ENCODE assay signal across 8 cellular contexts in the genomic region with DNA sequence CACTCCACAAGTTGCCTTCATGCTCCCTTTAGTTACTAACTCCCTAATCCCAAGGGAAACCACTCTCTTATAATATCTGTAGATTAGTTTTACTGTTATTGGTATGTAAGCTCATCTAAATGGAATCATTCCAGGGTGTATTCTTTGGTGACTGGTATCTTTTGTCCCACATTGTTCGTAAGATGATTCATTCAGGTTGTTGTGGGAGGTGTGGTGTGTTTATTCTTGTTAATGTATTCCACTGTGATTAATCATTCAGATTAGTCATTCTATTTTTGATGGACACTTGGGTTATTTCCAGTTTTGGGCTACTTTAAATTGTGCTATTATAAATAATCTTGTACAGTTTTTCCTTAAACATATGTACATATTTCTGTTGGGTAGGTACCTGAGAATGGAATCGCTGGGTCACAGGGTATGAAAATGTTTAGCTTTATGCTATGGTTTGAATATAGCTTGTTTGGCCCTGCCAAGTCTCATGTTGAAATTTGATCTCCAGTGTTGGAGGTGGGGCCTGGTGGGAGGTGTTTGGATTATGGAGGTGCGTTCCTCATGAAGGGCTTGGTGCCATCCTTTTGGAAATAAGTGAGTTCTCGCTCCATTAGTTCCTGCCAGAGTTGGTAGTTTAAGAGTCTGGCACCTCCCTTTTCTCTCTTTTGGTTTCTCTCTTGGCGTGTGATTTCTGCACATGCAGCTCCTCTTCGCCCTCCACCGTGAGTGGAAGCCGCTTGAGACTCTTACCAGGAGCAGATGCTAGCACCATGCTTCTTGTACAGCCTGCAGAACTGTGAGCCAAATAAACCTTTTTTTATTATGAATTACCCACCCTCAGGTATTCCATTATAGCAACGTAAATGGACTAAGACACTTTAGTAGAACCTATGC. TPM values are rescaled to one million over a fixed set of nuclear protein-coding genes. Genes with fewer than 3 reads are reported as not detected.
DNase-seq lines count a peak whose midpoint lies in the region; ATAC-seq and TF ChIP-seq lines count a peak whose summit lies in the region.

No MANE protein-coding gene starts in this region.

- no peaks in the 10 kb centered on the region for H3K27me3 Mint-ChIP-seq in activated naive CD8-positive, alpha-beta T cell treated with anti-CD3 and anti-CD28 coated beads, Interleukin-2, amount 50 U/mL, for 24 hours
- H3K27me3 Mint-ChIP-seq in progenitor cell of endocrine pancreas: no peaks in the 10 kb centered on the region

- peaks cover 16% of the 10 kb centered on the region for H3K36me3 Mint-ChIP-seq in activated naive CD8-positive, alpha-beta T cell treated with anti-CD3 and anti-CD28 coated beads, Interleukin-2, amount 50 U/mL, for 24 hours (ENCODE audit: low read depth)
- peaks cover 10% of the 10 kb centered on the region for H3K36me3 Mint-ChIP-seq in progenitor cell of endocrine pancreas (ENCODE audit: insufficient read depth)

- H3K27me3 ChIP-seq in SJCRH30: no peaks in the 10 kb centered on the region

- peaks cover 8% of the 10 kb centered on the region for H3K36me3 ChIP-seq in SJCRH30

- TF ChIP-seq CTCF in progenitor cell of endocrine pancreas (IDR thresholded peaks at IDR 0.05; ENCODE audit: unreplicated experiment): no peak

- DNase-seq in AG20443 (ENCODE audit: low spot score) (peak; percentile 30), HPDE6-E6E7 (ENCODE audit: extremely low spot score) (peak; percentile 85), kidney tubule cell (ENCODE audit: low spot score) (peak; percentile 91), NCI-H2107 (lab: John Stamatoyannopoulos, UW) (no peak), progenitor cell of endocrine pancreas (ENCODE audit: low spot score, unreplicated experiment) (no peak), SJCRH30 (no peak)
- no peak for DNase-seq in activated naive CD8-positive, alpha-beta T cell treated with anti-CD3 and anti-CD28 coated beads, Interleukin-2, amount 50 U/mL, for 24 hours

- no peaks in the 10 kb centered on the region for H3K9me3 Mint-ChIP-seq in activated naive CD8-positive, alpha-beta T cell treated with anti-CD3 and anti-CD28 coated beads, Interleukin-2, amount 50 U/mL, for 24 hours
- no peaks in the 10 kb centered on the region for H3K9me3 Mint-ChIP-seq in progenitor cell of endocrine pancreas (ENCODE audit: low read depth)

- H3K4me3 ChIP-seq in SJCRH30: no peak overlapping the region

- H3K4me1 ChIP-seq in SJCRH30: peaks cover 7% of the 10 kb centered on the region; the same call in 1 of the 2 replicates

- peaks cover 15% of the 10 kb centered on the region for H3K4me1 Mint-ChIP-seq in activated naive CD8-positive, alpha-beta T cell treated with anti-CD3 and anti-CD28 coated beads, Interleukin-2, amount 50 U/mL, for 24 hours
- no peaks in the 10 kb centered on the region for H3K4me1 Mint-ChIP-seq in progenitor cell of endocrine pancreas (ENCODE audit: low read depth)

- peak; percentile 86 for ATAC-seq in activated naive CD8-positive, alpha-beta T cell treated with anti-CD3 and anti-CD28 coated beads, Interleukin-2, amount 50 U/mL, for 24 hours
- ATAC-seq in HG03565 (IDR thresholded peaks at IDR 0.05; ENCODE audit: unreplicated experiment): no peak

- H3K4me3 Mint-ChIP-seq in activated naive CD8-positive, alpha-beta T cell treated with anti-CD3 and anti-CD28 coated beads, Interleukin-2, amount 50 U/mL, for 24 hours: no peak overlapping the region
- no peak overlapping the region for H3K4me3 Mint-ChIP-seq in progenitor cell of endocrine pancreas (ENCODE audit: low read depth)

- H3K27ac ChIP-seq in SJCRH30: no peak overlapping the region

- H3K9me3 ChIP-seq in SJCRH30 (replicated peaks): no peaks in the 10 kb centered on the region

- H3K27ac Mint-ChIP-seq in activated naive CD8-positive, alpha-beta T cell treated with anti-CD3 and anti-CD28 coated beads, Interleukin-2, amount 50 U/mL, for 24 hours: peak overlapping the region; percentile 12
- H3K27ac Mint-ChIP-seq in progenitor cell of endocrine pancreas: no peak overlapping the region

RNA-seq across cellular contexts. Expression of gene BTRC, which starts 13.8 kb away (rescaled TPM):
- total RNA-seq in progenitor cell of endocrine pancreas: 43.5 and 46.5 TPM in 2 replicates
- total RNA-seq in SJCRH30 (2014; rRNA removed; shearing (Covaris generic)): 42.5 and 45.4 TPM in 2 replicates

Comparison
In these comparisons a context has a peak if more than half of its experiments do, and no peak if none do; other contexts are left out.
1. DNase-seq: peak in AG20443 (single experiment), HPDE6-E6E7 (single experiment) and kidney tubule cell (single experiment); none in activated naive CD8-positive, alpha-beta T cell treated with anti-CD3 and anti-CD28 coated beads, Interleukin-2, amount 50 U/mL, for 24 hours (single experiment), NCI-H2107 (single experiment), progenitor cell of endocrine pancreas (single experiment) and SJCRH30 (0 of 2).